Comparison of ENCODE assay signal across 26 cellular contexts in genomic region chr13:89520468-89520867, GRCh38.
A peak's percentile ranks its signal among the peaks of the same experiment; 100 is the strongest.
DNase-seq lines count a peak whose midpoint lies in the region; ATAC-seq and TF ChIP-seq lines count a peak whose summit lies in the region.
"Had no signal": no experiment of that assay in that cellular context is flagged by ENCODE, and none has a peak within 500 bp of the region (broad histone marks: within the 10 kb centered on the region; RNA-seq: fewer than 3 reads in every experiment).

No MANE protein-coding gene starts in this region.

- no TSS peak for BruUV-seq in mammary epithelial cell (replicated peaks; lab: Mats Ljungman, UMichigan)

- no peaks in the 10 kb centered on the region for H3K36me3 Mint-ChIP-seq in CD4-positive, alpha-beta T cell (ENCODE audit: low read depth)
- H3K36me3 Mint-ChIP-seq: CD8-positive, alpha-beta memory T cell had no signal

- DNase-seq in DMS53 (lab: John Stamatoyannopoulos, UW) (peak; percentile 55), Karpas-422 (no peak), mammary epithelial cell (peak; percentile 59), left lung (no peak), 8988T (no peak)
- no peak for DNase-seq in CD4-positive, alpha-beta T cell
- no peak for DNase-seq in activated CD4-positive, alpha-beta T cell treated with anti-CD3 and anti-CD28 coated beads for 1 hour
- DNase-seq: C1 segment of cervical spinal cord; Calu3; CD8-positive, alpha-beta memory T cell; GM23248; Kasumi-1; NCI-H1105 treated with DMSO at 0.1 percent for 48 hours; NCI-H146; NCI-H1930; NCI-H446; NCI-H524 treated with DMSO at 0.1 percent for 48 hours; NCI-H82; RPMI8226; SHP77 treated with DMSO at 0.1 percent for 48 hours had no signal

- H3K9me2 ChIP-seq in Karpas-422 (replicated peaks; ENCODE audit: insufficient read depth, low read length): no peaks in the 10 kb centered on the region

- no peak overlapping the region for H3K27ac Mint-ChIP-seq in CD4-positive, alpha-beta T cell
- H3K27ac Mint-ChIP-seq: CD8-positive, alpha-beta memory T cell had no signal

- H3K27ac ChIP-seq in Karpas-422 (ENCODE audit: low read length) (no peak overlapping the region), mammary epithelial cell (ENCODE audit: insufficient read depth, low read depth, low read length) (no peak overlapping the region), left lung (no peak overlapping the region)
- no peak overlapping the region for H3K27ac ChIP-seq in CD4-positive, alpha-beta T cell (ENCODE audit: low read depth, low read length)
- H3K27ac ChIP-seq: GM23248, HL-60 had no signal

- dilution Hi-C loops in mammary epithelial cell (cut with HindIII; ENCODE audit: low sequenced_read_pairs): no loop called here

- intact Hi-C loops in mammary epithelial cell (cut with micrococcal nuclease): no loop called here
- intact Hi-C loops in left lung (cut with DNase I): no loop called here
- intact Hi-C loops in CD4-positive, alpha-beta T cell (cut with DNase I, micrococcal nuclease): no loop called here

- H3K9me3 Mint-ChIP-seq in CD4-positive, alpha-beta T cell: peaks cover 2% of the 10 kb centered on the region

- H4K20me1 ChIP-seq in Karpas-422 (ENCODE audit: insufficient read depth, low read depth, low read length) (no peaks in the 10 kb centered on the region), mammary epithelial cell (ENCODE audit: insufficient read depth, low read length) (no peaks in the 10 kb centered on the region)

- H3K4me1 ChIP-seq in Karpas-422 (ENCODE audit: low read length): peaks cover 13% of the 10 kb centered on the region
- H3K4me1 ChIP-seq in mammary epithelial cell (ENCODE audit: insufficient read depth, low read length): peaks cover 7% of the 10 kb centered on the region
- no peaks in the 10 kb centered on the region for H3K4me1 ChIP-seq in left lung
- H3K4me1 ChIP-seq: HAP-1 had no signal

- ATAC-seq in left lung (peak; percentile 58), GM19023 (IDR thresholded peaks at IDR 0.05; ENCODE audit: unreplicated experiment) (no peak)
- ATAC-seq in CD4-positive, alpha-beta T cell (ENCODE audit: poor library complexity): no peak
- ATAC-seq: A549, HepG2 had no signal

- no peak overlapping the region for H3K4me2 ChIP-seq in Karpas-422 (ENCODE audit: low read depth, low read length, poor library complexity, severe bottlenecking)
- no peak overlapping the region for H3K4me2 ChIP-seq in mammary epithelial cell (ENCODE audit: insufficient read depth, low read depth, low read length)
- H3K4me2 ChIP-seq: A549 had no signal

- H2AFZ ChIP-seq in Karpas-422 (ENCODE audit: low read length): 0 out of 2 replicates have a peak overlapping the region, but pooled peaks have one; percentile 13
- H2AFZ ChIP-seq in mammary epithelial cell (ENCODE audit: low read depth, low read length): no peak overlapping the region
- H2AFZ ChIP-seq: GM23248 had no signal

- H3K36me3 ChIP-seq in Karpas-422 (ENCODE audit: insufficient read depth, low read length): no peaks in the 10 kb centered on the region
- no peaks in the 10 kb centered on the region for H3K36me3 ChIP-seq in mammary epithelial cell (ENCODE audit: insufficient read depth, low read length)
- H3K36me3 ChIP-seq in left lung: no peaks in the 10 kb centered on the region
- H3K36me3 ChIP-seq: HAP-1 had no signal

- H3K27me3 Mint-ChIP-seq in CD4-positive, alpha-beta T cell: no peaks in the 10 kb centered on the region
- H3K27me3 Mint-ChIP-seq: CD8-positive, alpha-beta memory T cell had no signal

- TF ChIP-seq CTCF in mammary epithelial cell (conservative IDR thresholded peaks at IDR 0.05 in 1 of 2, IDR thresholded peaks at IDR 0.05 in 1 of 2; ENCODE audit: extremely low read depth in 1 of 2, insufficient read depth in 1 of 2, low read depth in 1 of 2, low read length in 2 of 2): no peak
- TF ChIP-seq CTCF in left lung (IDR thresholded peaks at IDR 0.05): no peak
- no peak for TF ChIP-seq CTCF in CD4-positive, alpha-beta T cell (IDR thresholded peaks at IDR 0.05)

- H3K4me3 Mint-ChIP-seq in CD4-positive, alpha-beta T cell: no peak overlapping the region
- H3K4me3 Mint-ChIP-seq: CD8-positive, alpha-beta memory T cell had no signal

- H3K9me3 ChIP-seq in Karpas-422 (ENCODE audit: low read length) (no peaks in the 10 kb centered on the region), mammary epithelial cell (replicated peaks; ENCODE audit: insufficient read depth, low read length) (no peaks in the 10 kb centered on the region), left lung (no peaks in the 10 kb centered on the region)
- peaks cover 5% of the 10 kb centered on the region for H3K9me3 ChIP-seq in CD4-positive, alpha-beta T cell (ENCODE audit: control insufficient read depth, low read length)
- H3K9me3 ChIP-seq: A549 had no signal

- H3K27me3 ChIP-seq in Karpas-422 (ENCODE audit: low read length) (no peaks in the 10 kb centered on the region), mammary epithelial cell (ENCODE audit: insufficient read depth, low read length) (no peaks in the 10 kb centered on the region), left lung (no peaks in the 10 kb centered on the region)
- H3K27me3 ChIP-seq in CD4-positive, alpha-beta T cell (ENCODE audit: control insufficient read depth, insufficient read depth, low read length): no peaks in the 10 kb centered on the region

- H3K4me1 Mint-ChIP-seq in CD4-positive, alpha-beta T cell (ENCODE audit: low read depth): no peaks in the 10 kb centered on the region
- H3K4me1 Mint-ChIP-seq: CD8-positive, alpha-beta memory T cell had no signal

- H3K9ac ChIP-seq in Karpas-422 (ENCODE audit: low read length): no peak overlapping the region
- H3K9ac ChIP-seq in mammary epithelial cell (ENCODE audit: insufficient read depth, low read length): no peak overlapping the region
- H3K9ac ChIP-seq: GM23248 had no signal

- H3K79me2 ChIP-seq in Karpas-422 (ENCODE audit: low read length): no peaks in the 10 kb centered on the region
- no peaks in the 10 kb centered on the region for H3K79me2 ChIP-seq in mammary epithelial cell (ENCODE audit: insufficient read depth, low read length)

- CTCF ChIA-PET in mammary epithelial cell (lab: Charles Lee; ENCODE audit: low non-redundant PET): no interaction called here
- CTCF ChIA-PET in CD4-positive, alpha-beta T cell (lab: Charles Lee): no interaction called here

- POLR2A ChIA-PET in CD4-positive, alpha-beta T cell (lab: Charles Lee): no interaction called here

- H3K4me3 ChIP-seq in Karpas-422 (ENCODE audit: low read length) (no peak overlapping the region), mammary epithelial cell (replicated peaks in 1 of 3; ENCODE audit: insufficient read depth in 1 of 3, low read depth in 2 of 3, low read length in 3 of 3) (no peak overlapping the region), left lung (no peak overlapping the region)
- H3K4me3 ChIP-seq: A549, GM23248, HAP-1, SK-N-MC had no signal

- in situ Hi-C loops in mammary epithelial cell (cut with MboI; ENCODE audit: low sequenced_read_pairs in 2 of 2): no loop called here

Comparison
In these comparisons a context has a peak if more than half of its experiments do, and no peak if none do; other contexts are left out.
1. DNase-seq: peak in DMS53 (single experiment) and mammary epithelial cell (single experiment); none in Karpas-422 (single experiment), left lung (0 of 2), 8988T (single experiment), CD4-positive, alpha-beta T cell (0 of 10) and activated CD4-positive, alpha-beta T cell treated with anti-CD3 and anti-CD28 coated beads for 1 hour (single experiment).